11 cellular contexts compared by ENCODE assay signal in the genomic region with DNA sequence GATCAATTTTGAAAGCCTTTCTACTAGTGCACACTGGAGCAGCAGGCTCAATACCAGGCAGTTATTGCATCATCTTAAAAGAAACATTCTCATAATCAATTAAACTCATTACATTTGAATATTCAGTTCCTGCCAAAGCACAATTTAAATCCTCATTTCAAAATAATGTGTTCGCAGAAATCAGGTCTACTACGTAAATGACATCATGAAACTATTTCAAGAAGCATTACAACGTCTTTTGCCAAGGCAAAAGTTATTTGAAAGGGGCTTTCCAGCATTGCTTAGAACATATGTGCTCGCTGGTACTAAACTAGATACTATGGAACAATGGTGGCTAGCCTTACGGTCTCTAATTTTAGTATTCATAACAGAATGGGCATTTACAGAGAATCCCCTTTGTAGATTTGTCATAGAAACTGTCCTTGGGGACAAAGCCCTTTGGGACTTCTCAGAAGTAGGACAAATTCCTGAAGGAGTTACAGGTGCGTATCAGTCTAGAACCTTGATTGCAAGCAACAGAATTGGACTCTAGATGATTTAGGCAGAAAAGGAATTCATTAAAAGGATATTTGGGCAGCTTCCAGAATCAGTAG. TPM values are rescaled to one million over a fixed set of nuclear protein-coding genes. Genes with fewer than 3 reads are reported as not detected.
DNase-seq lines count a peak whose midpoint lies in the region; ATAC-seq and TF ChIP-seq lines count a peak whose summit lies in the region.
"Had no signal": no experiment of that assay in that cellular context is flagged by ENCODE, and none has a peak within 500 bp of the region (broad histone marks: within the 10 kb centered on the region; RNA-seq: fewer than 3 reads in every experiment).

No MANE protein-coding gene starts in this region.

- no peaks in the 10 kb centered on the region for H3K79me1 ChIP-seq in neuronal stem cell (ENCODE audit: low read depth, low read length)

- no peaks in the 10 kb centered on the region; the same call in none of the 2 replicates for H3K9me3 ChIP-seq in HEK293 (ENCODE audit: control insufficient read depth, insufficient read depth, low read depth, low read length)
- no peaks in the 10 kb centered on the region for H3K9me3 ChIP-seq in neuronal stem cell (replicated peaks in 1 of 2; ENCODE audit: control insufficient read depth in 2 of 2, insufficient read depth in 1 of 2, low read depth in 1 of 2, low read length in 2 of 2)
- H3K9me3 ChIP-seq: gastrocnemius medialis, stomach had no signal

- H2BK12ac ChIP-seq in neuronal stem cell (ENCODE audit: low read length): no peak overlapping the region

- H2AK5ac ChIP-seq in neuronal stem cell (ENCODE audit: low read depth, low read length): no peak overlapping the region

- H3K36me3 Mint-ChIP-seq in T-helper 1 cell treated with Interleukin-12 subunit alpha and Interleukin-12 subunit beta and Interleukin-4 antibody, amounts not matched to agents 30 μg/mL and 1 μg/mL, for 36 hours (ENCODE audit: low read depth): peaks cover 15% of the 10 kb centered on the region

- DNase-seq in activated CD4-positive, CD25-positive, alpha-beta regulatory T cell (lab: John Stamatoyannopoulos, UW): no peak
- DNase-seq in neuronal stem cell (ENCODE audit: low spot score) (no peak), LoVo (ENCODE audit: low spot score) (no peak), glomerular visceral epithelial cell (ENCODE audit: extremely low spot score) (no peak)
- DNase-seq: gastrocnemius medialis, midbrain had no signal

- H3K4ac ChIP-seq in neuronal stem cell (ENCODE audit: low read length): no peak overlapping the region

- peak; percentile 44 to 49 for ATAC-seq in activated CD4-positive, CD25-positive, alpha-beta regulatory T cell treated with anti-CD3 and anti-CD28 coated beads, Interleukin-2, amount 50 U/mL, for 24 hours
- ATAC-seq in HG03108 (IDR thresholded peaks at IDR 0.05; ENCODE audit: unreplicated experiment): no peak
- ATAC-seq: gastrocnemius medialis had no signal

- H3K36me3 ChIP-seq in HEK293 (ENCODE audit: control insufficient read depth in 2 of 2, insufficient read depth in 1 of 2, low read length in 2 of 2) (no peaks in the 10 kb centered on the region), neuronal stem cell (replicated peaks in 1 of 2; ENCODE audit: control insufficient read depth in 2 of 2, insufficient read depth in 2 of 2, low read length in 2 of 2) (no peaks in the 10 kb centered on the region)
- H3K36me3 ChIP-seq: gastrocnemius medialis, stomach had no signal

- POLR2A ChIA-PET in HEK293 (lab: Yijun Ruan, JAX): interaction anchor here (1.1 to 1.4 kb wide), 2 partner anchors 28 to 30 kb away, joined by 5 to 6 read pairs; partner anchors contain the start of gene HUWE1

- H2BK120ac ChIP-seq in neuronal stem cell (ENCODE audit: low read depth, low read length): no peak overlapping the region

- no peak overlapping the region for H3K14ac ChIP-seq in neuronal stem cell (ENCODE audit: low read length)

- TF ChIP-seq CTCF in HEK293 (tag by site-specific recombination; IDR thresholded peaks at IDR 0.05): no peak

- peak overlapping the region; percentile 3 for H2AFZ ChIP-seq in neuronal stem cell (ENCODE audit: low read length)

- no peaks in the 10 kb centered on the region for H3K27me3 ChIP-seq in neuronal stem cell (ENCODE audit: control insufficient read depth in 3 of 3, insufficient read depth in 3 of 3, low read depth in 1 of 3, low read length in 3 of 3)
- H3K27me3 ChIP-seq: gastrocnemius medialis, stomach had no signal

- H3K4me3 ChIP-seq in HEK293 (ENCODE audit: low read depth, low read length) (no peak overlapping the region), neuronal stem cell (ENCODE audit: low read length in 2 of 2) (no peak overlapping the region)
- H3K4me3 ChIP-seq: gastrocnemius medialis, stomach had no signal

- no peak overlapping the region for H2BK5ac ChIP-seq in neuronal stem cell (ENCODE audit: low read length)

- H3K18ac ChIP-seq in neuronal stem cell (ENCODE audit: low read length): no peak overlapping the region

- H3K27ac ChIP-seq in HEK293 (ENCODE audit: extremely low read depth, low read depth, low read length): no peak overlapping the region
- no peak overlapping the region for H3K27ac ChIP-seq in neuronal stem cell (replicated peaks; ENCODE audit: low read length)
- H3K27ac ChIP-seq: gastrocnemius medialis had no signal

- H3K9ac ChIP-seq in neuronal stem cell (ENCODE audit: low read depth, low read length, poor library complexity): no peak overlapping the region

- H3K23ac ChIP-seq in neuronal stem cell (ENCODE audit: low read depth, low read length, poor library complexity): no peak overlapping the region

- H3K4me1 Mint-ChIP-seq in T-helper 1 cell treated with Interleukin-12 subunit alpha and Interleukin-12 subunit beta and Interleukin-4 antibody, amounts not matched to agents 30 μg/mL and 1 μg/mL, for 36 hours (ENCODE audit: low read depth): peaks cover 45% of the 10 kb centered on the region

- no peak overlapping the region for H4K8ac ChIP-seq in neuronal stem cell (ENCODE audit: low read depth, low read length)

- H3K4me2 ChIP-seq in neuronal stem cell (ENCODE audit: insufficient read depth, low read length, poor library complexity, severe bottlenecking): no peak overlapping the region

- H3K27ac Mint-ChIP-seq in T-helper 1 cell treated with Interleukin-12 subunit alpha and Interleukin-12 subunit beta and Interleukin-4 antibody, amounts not matched to agents 30 μg/mL and 1 μg/mL, for 36 hours: peak overlapping the region; percentile 98

- no peaks in the 10 kb centered on the region for H3K9me3 Mint-ChIP-seq in T-helper 1 cell treated with Interleukin-12 subunit alpha and Interleukin-12 subunit beta and Interleukin-4 antibody, amounts not matched to agents 30 μg/mL and 1 μg/mL, for 36 hours

- H3K4me3 Mint-ChIP-seq in T-helper 1 cell treated with Interleukin-12 subunit alpha and Interleukin-12 subunit beta and Interleukin-4 antibody, amounts not matched to agents 30 μg/mL and 1 μg/mL, for 36 hours: peak overlapping the region; percentile 93

- H3K4me1 ChIP-seq in HEK293 (ENCODE audit: control insufficient read depth, insufficient read depth, low read length) (no peaks in the 10 kb centered on the region), neuronal stem cell (ENCODE audit: control insufficient read depth in 2 of 2, insufficient read depth in 1 of 2, low read depth in 1 of 2, low read length in 2 of 2) (no peaks in the 10 kb centered on the region)
- H3K4me1 ChIP-seq: gastrocnemius medialis, stomach had no signal

- no CpG with 5 or more reads among the region's 6 CpGs for WGBS in neuronal stem cell (ENCODE audit: extremely low coverage in 2 of 2, insufficient read length in 2 of 2, insufficient replicate concordance in 1 of 2), 2 donors

- no peak overlapping the region for H4K91ac ChIP-seq in neuronal stem cell (ENCODE audit: low read depth, low read length, poor library complexity)

- CTCF ChIA-PET in HEK293 (lab: Yijun Ruan, JAX): no interaction called here

- no peaks in the 10 kb centered on the region for H3K27me3 Mint-ChIP-seq in T-helper 1 cell treated with Interleukin-12 subunit alpha and Interleukin-12 subunit beta and Interleukin-4 antibody, amounts not matched to agents 30 μg/mL and 1 μg/mL, for 36 hours (ENCODE audit: low read depth)

- H2BK15ac ChIP-seq in neuronal stem cell (ENCODE audit: low read length): no peak overlapping the region

TF ChIP-seq in HEK293, 187 proteins besides CTCF, POLR2A, EP300 and RAD21:
- TF ChIP-seq ZNF335 (tag by site-specific recombination; conservative IDR thresholded peaks at IDR 0.05) (0 out of 2 replicates have a peak, but pooled peaks have one; percentile 12), ZNF292 (tag by site-specific recombination; IDR thresholded peaks at IDR 0.05; ENCODE audit: borderline replicate concordance, low read depth) (no peak), ATF2 (tag by site-specific recombination; IDR thresholded peaks at IDR 0.05; ENCODE audit: low read depth) (peak; percentile 77), ZBTB48 (tag by site-specific recombination; IDR thresholded peaks at IDR 0.05) (no peak)

RNA-seq across cellular contexts. Expression of gene HUWE1, which starts 27.6 kb away (rescaled TPM):
- 35.4 TPM for polyA plus RNA-seq in neuronal stem cell (2013, experiment 1 of 2)
- polyA plus RNA-seq in neuronal stem cell (2013, experiment 2 of 2): 35.5 TPM
